ENCODE assay signal across 17 cellular contexts in genomic region chr3:50418845-50419244, GRCh38. TPM values are rescaled to one million over a fixed set of nuclear protein-coding genes. Genes with fewer than 3 reads are reported as not detected.
DNase-seq lines count a peak whose midpoint lies in the region; ATAC-seq and TF ChIP-seq lines count a peak whose summit lies in the region.
"Had no signal": no experiment of that assay in that cellular context is flagged by ENCODE, and none has a peak within 500 bp of the region (broad histone marks: within the 10 kb centered on the region; RNA-seq: fewer than 3 reads in every experiment).

No MANE protein-coding gene starts in this region.

- H3K4me1 ChIP-seq in NT2/D1 (ENCODE audit: insufficient read depth, insufficient read length) (peaks cover 25% of the 10 kb centered on the region), fibroblast of lung (ENCODE audit: control insufficient read depth, extremely low read depth, insufficient read depth, low read length) (no peaks in the 10 kb centered on the region)

- no peaks in the 10 kb centered on the region for H3K9me3 Mint-ChIP-seq in activated CD8-positive, alpha-beta memory T cell treated with anti-CD3 and anti-CD28 coated beads, Interleukin-2, amount 10 ng/mL, durations not matched to agents 7 days and 5 days (ENCODE audit: low read depth)
- H3K9me3 Mint-ChIP-seq in activated T-helper 2 cell treated with anti-CD3 and anti-CD28 coated beads, Interferon-gamma antibody, Interleukin-2, Interleukin-4, amounts not matched to agents 10 μg/mL and 5 μg/mL and 100 μg/mL, durations not matched to agents 14 hours and 24 hours and 36 hours: no peaks in the 10 kb centered on the region
- H3K9me3 Mint-ChIP-seq: activated CD4-positive, alpha-beta memory T cell treated with anti-CD3 and anti-CD28 coated beads for 36 hours; activated naive CD8-positive, alpha-beta T cell treated with anti-CD3 and anti-CD28 coated beads, Interleukin-2, amount 10 ng/mL, durations not matched to agents 7 days and 5 days had no signal

- CTCF ChIA-PET in activated CD8-positive, alpha-beta memory T cell treated with anti-CD3 and anti-CD28 coated beads, Interleukin-2, amount 10 ng/mL, durations not matched to agents 7 days and 5 days (lab: Charles Lee): interaction anchor here (0.6 kb wide), 1 partner anchor 1976 kb away, joined by 3 read pairs; no protein-coding TSS in a partner anchor

- H4K20me1 ChIP-seq in fibroblast of lung (ENCODE audit: control insufficient read depth, extremely low read depth, insufficient read depth, low read length): no peaks in the 10 kb centered on the region

- no peak overlapping the region for H3K27ac ChIP-seq in fibroblast of lung (ENCODE audit: insufficient read depth, low read length)
- H3K27ac ChIP-seq: cardiac muscle cell, thoracic aorta had no signal

- H3K9me3 ChIP-seq in NT2/D1 (ENCODE audit: insufficient read depth, low read length) (no peaks in the 10 kb centered on the region), fibroblast of lung (ENCODE audit: control insufficient read depth, insufficient read depth, low read depth, low read length) (no peaks in the 10 kb centered on the region)
- H3K9me3 ChIP-seq: thoracic aorta had no signal

- no peak overlapping the region for H3K9ac ChIP-seq in NT2/D1 (ENCODE audit: insufficient read length, low read depth)
- no peak overlapping the region for H3K9ac ChIP-seq in fibroblast of lung (ENCODE audit: insufficient read depth, low read length)

- H3K79me2 ChIP-seq in fibroblast of lung (ENCODE audit: control insufficient read depth, insufficient read depth, low read length): no peaks in the 10 kb centered on the region

- H3K36me3 Mint-ChIP-seq in activated CD8-positive, alpha-beta memory T cell treated with anti-CD3 and anti-CD28 coated beads, Interleukin-2, amount 10 ng/mL, durations not matched to agents 7 days and 5 days: no peaks in the 10 kb centered on the region
- H3K36me3 Mint-ChIP-seq in activated T-helper 2 cell treated with anti-CD3 and anti-CD28 coated beads, Interferon-gamma antibody, Interleukin-2, Interleukin-4, amounts not matched to agents 10 μg/mL and 5 μg/mL and 100 μg/mL, durations not matched to agents 14 hours and 24 hours and 36 hours (ENCODE audit: low read depth): no peaks in the 10 kb centered on the region
- H3K36me3 Mint-ChIP-seq: activated CD4-positive, alpha-beta memory T cell treated with anti-CD3 and anti-CD28 coated beads for 36 hours; activated naive CD8-positive, alpha-beta T cell treated with anti-CD3 and anti-CD28 coated beads, Interleukin-2, amount 10 ng/mL, durations not matched to agents 7 days and 5 days had no signal

- H3K4me3 ChIP-seq in H7 (ENCODE audit: insufficient read depth, low read depth, low read length) (no peak overlapping the region), NT2/D1 (ENCODE audit: insufficient read length, low read depth) (no peak overlapping the region), fibroblast of lung (replicated peaks in 1 of 4; ENCODE audit: control extremely low read depth in 1 of 4, insufficient read depth in 1 of 4, low read depth in 3 of 4, low read length in 4 of 4) (no peak overlapping the region)
- H3K4me3 ChIP-seq: cardiac muscle cell, thoracic aorta had no signal

- no peak overlapping the region for H2AFZ ChIP-seq in fibroblast of lung (ENCODE audit: low read length)

- DNase-seq in H7 (peak; percentile 77), NT2/D1 (ENCODE audit: low read depth, low spot score) (peak; percentile 44), fibroblast of lung (ENCODE audit: low read depth in 2 of 2) (peak; percentile 2 to 28), omental fat pad (ENCODE audit: low spot score) (no peak), SK-N-DZ (ENCODE audit: low spot score) (no peak)
- DNase-seq in activated CD8-positive, alpha-beta memory T cell treated with anti-CD3 and anti-CD28 coated beads, Interleukin-2, amount 10 ng/mL, durations not matched to agents 7 days and 5 days: no peak
- DNase-seq in activated T-helper 2 cell treated with anti-CD3 and anti-CD28 coated beads, Interferon-gamma antibody, Interleukin-2, Interleukin-4, amounts not matched to agents 10 μg/mL and 5 μg/mL and 100 μg/mL, durations not matched to agents 14 hours and 24 hours and 36 hours (ENCODE audit: low spot score): no peak
- DNase-seq: activated CD4-positive, alpha-beta memory T cell treated with anti-CD3 and anti-CD28 coated beads for 36 hours; activated naive CD8-positive, alpha-beta T cell treated with anti-CD3 and anti-CD28 coated beads, Interleukin-2, amount 10 ng/mL, durations not matched to agents 7 days and 5 days; activated T-cell treated with anti-CD3 and anti-CD28 coated beads, Interleukin-2, amount 50 U/mL, for 48 hours; effector CD4-positive, alpha-beta T cell; NCI-H1417; NK-92 treated with Interleukin-12 subunit alpha and Interleukin-12 subunit beta, amount 100 ng/mL, for 24 hours; SHP77 treated with DMSO at 0.1 percent for 48 hours had no signal

- no peak for TF ChIP-seq CTCF in fibroblast of lung (conservative IDR thresholded peaks at IDR 0.05 in 1 of 2, IDR thresholded peaks at IDR 0.05 in 1 of 2; ENCODE audit: low read depth in 1 of 2, low read length in 2 of 2)
- TF ChIP-seq CTCF in omental fat pad (IDR thresholded peaks at IDR 0.05): no peak

- no peak overlapping the region for H3K4me3 Mint-ChIP-seq in activated CD8-positive, alpha-beta memory T cell treated with anti-CD3 and anti-CD28 coated beads, Interleukin-2, amount 10 ng/mL, durations not matched to agents 7 days and 5 days
- no peak overlapping the region for H3K4me3 Mint-ChIP-seq in activated T-helper 2 cell treated with anti-CD3 and anti-CD28 coated beads, Interferon-gamma antibody, Interleukin-2, Interleukin-4, amounts not matched to agents 10 μg/mL and 5 μg/mL and 100 μg/mL, durations not matched to agents 14 hours and 24 hours and 36 hours (ENCODE audit: low read depth)
- H3K4me3 Mint-ChIP-seq: activated CD4-positive, alpha-beta memory T cell treated with anti-CD3 and anti-CD28 coated beads for 36 hours; activated naive CD8-positive, alpha-beta T cell treated with anti-CD3 and anti-CD28 coated beads, Interleukin-2, amount 10 ng/mL, durations not matched to agents 7 days and 5 days had no signal

- no peak overlapping the region for H3K4me2 ChIP-seq in fibroblast of lung (ENCODE audit: extremely low read depth, insufficient read depth, low read length)

- ATAC-seq in omental fat pad (ENCODE audit: low FRiP score) (peak; percentile 52), HG02938 (IDR thresholded peaks at IDR 0.05; ENCODE audit: unreplicated experiment) (no peak)
- ATAC-seq in activated CD8-positive, alpha-beta memory T cell treated with anti-CD3 and anti-CD28 coated beads, Interleukin-2, amount 10 ng/mL, durations not matched to agents 7 days and 5 days: no peak

- H3K4me1 Mint-ChIP-seq in activated CD8-positive, alpha-beta memory T cell treated with anti-CD3 and anti-CD28 coated beads, Interleukin-2, amount 10 ng/mL, durations not matched to agents 7 days and 5 days: peaks cover 7% of the 10 kb centered on the region
- H3K4me1 Mint-ChIP-seq in activated T-helper 2 cell treated with anti-CD3 and anti-CD28 coated beads, Interferon-gamma antibody, Interleukin-2, Interleukin-4, amounts not matched to agents 10 μg/mL and 5 μg/mL and 100 μg/mL, durations not matched to agents 14 hours and 24 hours and 36 hours (ENCODE audit: low read depth): no peaks in the 10 kb centered on the region

- H3K27me3 ChIP-seq in H7 (ENCODE audit: control insufficient read depth, insufficient read depth, low read length): no peaks in the 10 kb centered on the region
- H3K27me3 ChIP-seq in NT2/D1 (ENCODE audit: insufficient read depth, insufficient read length): no peaks in the 10 kb centered on the region
- H3K27me3 ChIP-seq in fibroblast of lung (ENCODE audit: control insufficient read depth, insufficient read depth, low read length): no peaks in the 10 kb centered on the region
- H3K27me3 ChIP-seq: cardiac muscle cell had no signal

- no peak overlapping the region for H3K27ac Mint-ChIP-seq in activated CD8-positive, alpha-beta memory T cell treated with anti-CD3 and anti-CD28 coated beads, Interleukin-2, amount 10 ng/mL, durations not matched to agents 7 days and 5 days
- H3K27ac Mint-ChIP-seq in activated T-helper 2 cell treated with anti-CD3 and anti-CD28 coated beads, Interferon-gamma antibody, Interleukin-2, Interleukin-4, amounts not matched to agents 10 μg/mL and 5 μg/mL and 100 μg/mL, durations not matched to agents 14 hours and 24 hours and 36 hours: no peak overlapping the region
- H3K27ac Mint-ChIP-seq: activated CD4-positive, alpha-beta memory T cell treated with anti-CD3 and anti-CD28 coated beads for 36 hours; activated naive CD8-positive, alpha-beta T cell treated with anti-CD3 and anti-CD28 coated beads, Interleukin-2, amount 10 ng/mL, durations not matched to agents 7 days and 5 days had no signal

- intact Hi-C loops in activated T-helper 2 cell treated with anti-CD3 and anti-CD28 coated beads, Interferon-gamma antibody, Interleukin-2, Interleukin-4, amounts not matched to agents 10 μg/mL and 5 μg/mL and 100 μg/mL, durations not matched to agents 14 hours and 24 hours and 36 hours (cut with micrococcal nuclease): no loop called here

- H3K36me3 ChIP-seq in H7 (replicated peaks; ENCODE audit: control insufficient read depth, insufficient read depth, low read length) (no peaks in the 10 kb centered on the region), NT2/D1 (ENCODE audit: insufficient read depth, insufficient read length, low read length) (no peaks in the 10 kb centered on the region), fibroblast of lung (ENCODE audit: control insufficient read depth, insufficient read depth, low read length) (no peaks in the 10 kb centered on the region)
- H3K36me3 ChIP-seq: cardiac muscle cell, thoracic aorta had no signal

- no peaks in the 10 kb centered on the region for H3K27me3 Mint-ChIP-seq in activated CD8-positive, alpha-beta memory T cell treated with anti-CD3 and anti-CD28 coated beads, Interleukin-2, amount 10 ng/mL, durations not matched to agents 7 days and 5 days
- no peaks in the 10 kb centered on the region for H3K27me3 Mint-ChIP-seq in activated T-helper 2 cell treated with anti-CD3 and anti-CD28 coated beads, Interferon-gamma antibody, Interleukin-2, Interleukin-4, amounts not matched to agents 10 μg/mL and 5 μg/mL and 100 μg/mL, durations not matched to agents 14 hours and 24 hours and 36 hours (ENCODE audit: low read depth)
- H3K27me3 Mint-ChIP-seq: activated CD4-positive, alpha-beta memory T cell treated with anti-CD3 and anti-CD28 coated beads for 36 hours; activated naive CD8-positive, alpha-beta T cell treated with anti-CD3 and anti-CD28 coated beads, Interleukin-2, amount 10 ng/mL, durations not matched to agents 7 days and 5 days had no signal

RNA-seq across cellular contexts. Expression of gene TMEM115, which starts 59.5 kb away (rescaled TPM):
- total RNA-seq in H7 (2014; rRNA removed; shearing (Covaris generic)): 33.1 and 38.7 TPM in 2 replicates
- total RNA-seq in fibroblast of lung: 39.3 and 44.8 TPM in 2 replicates
- 28.2 and 28.9 TPM in 2 replicates for polyA plus RNA-seq in fibroblast of lung
- polyA plus RNA-seq in fibroblast of lung (2012): 36.2 and 41.8 TPM in 2 replicates
- 87.6 and 103 TPM in 2 replicates for polyA minus RNA-seq in fibroblast of lung (ENCODE audit: low replicate concordance)
- 10 to 100 TPM; 41.5 to 70.6 (median 52.1) TPM for total RNA-seq in omental fat pad
- 10 to 100 TPM; 19.8 to 23.0 TPM for total RNA-seq in activated CD8-positive, alpha-beta memory T cell treated with anti-CD3 and anti-CD28 coated beads, Interleukin-2, amount 10 ng/mL, durations not matched to agents 7 days and 5 days
- 17.8 and 19.2 TPM in 2 replicates for total RNA-seq in activated T-helper 2 cell treated with anti-CD3 and anti-CD28 coated beads, Interferon-gamma antibody, Interleukin-2, Interleukin-4, amounts not matched to agents 10 μg/mL and 5 μg/mL and 100 μg/mL, durations not matched to agents 14 hours and 24 hours and 36 hours
- 24.8 and 26.1 TPM in 2 replicates for polyA plus RNA-seq in SK-N-DZ (2014; cell fraction: cytosol; rRNA removed)
- 10.8 and 14.3 TPM in 2 replicates for polyA plus RNA-seq in SK-N-DZ (2014; cell fraction: nucleus; rRNA removed)

Comparison
In these comparisons a context has a peak if more than half of its experiments do, and no peak if none do; other contexts are left out.
1. DNase-seq: peak in H7 (single experiment), NT2/D1 (single experiment) and fibroblast of lung (2 of 2); none in omental fat pad (single experiment), activated CD8-positive, alpha-beta memory T cell treated with anti-CD3 and anti-CD28 coated beads, Interleukin-2, amount 10 ng/mL, durations not matched to agents 7 days and 5 days (single experiment), activated T-helper 2 cell treated with anti-CD3 and anti-CD28 coated beads, Interferon-gamma antibody, Interleukin-2, Interleukin-4, amounts not matched to agents 10 μg/mL and 5 μg/mL and 100 μg/mL, durations not matched to agents 14 hours and 24 hours and 36 hours (single experiment) and SK-N-DZ (single experiment).